In the genomic region with DNA sequence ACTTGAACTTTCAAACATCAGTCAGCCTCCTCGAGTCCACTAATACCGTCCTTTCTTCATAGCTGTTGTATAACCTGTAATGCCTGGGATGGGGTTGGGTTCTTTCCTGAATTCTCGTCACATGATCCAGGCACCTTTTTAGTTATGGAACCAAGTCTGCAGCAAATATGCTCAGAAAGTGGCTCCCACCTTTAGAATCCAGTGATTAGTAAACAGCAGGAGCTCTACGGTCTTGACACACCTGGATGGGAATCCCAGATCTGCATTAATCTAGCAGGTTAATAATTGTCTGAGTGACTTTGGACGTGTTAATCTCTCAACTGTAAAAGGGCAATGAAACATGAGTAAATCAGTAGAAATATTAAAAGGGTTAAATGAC, we compare ENCODE assay signal across 8 cellular contexts. TPM values are rescaled to one million over a fixed set of nuclear protein-coding genes. Genes with fewer than 3 reads are reported as not detected.
DNase-seq lines count a peak whose midpoint lies in the region; ATAC-seq and TF ChIP-seq lines count a peak whose summit lies in the region.

No MANE protein-coding gene starts in this region.

- no peak for ATAC-seq in HG03469 (IDR thresholded peaks at IDR 0.05; ENCODE audit: unreplicated experiment)

- H4K20me1 ChIP-seq in GM23248 (ENCODE audit: insufficient read depth) (no peaks in the 10 kb centered on the region), PC-9 (ENCODE audit: insufficient read depth) (no peaks in the 10 kb centered on the region; the same call in 1 of the 2 replicates)

- H3K4me2 ChIP-seq in GM23248 (ENCODE audit: unreplicated experiment) (peak overlapping the region; percentile 98), PC-9 (peak overlapping the region; percentile 78)

- intact Hi-C loops in PC-9 (cut with micrococcal nuclease; ENCODE audit: unreplicated experiment): loop anchor here (5.0 kb wide), 1 partner anchor 51 kb away; no protein-coding TSS in a partner anchor
- intact Hi-C loops in esophagus squamous epithelium (cut with DNase I): loop anchor here (10.0 kb wide), 1 partner anchor 73 kb away; no protein-coding TSS in a partner anchor

- no peak for TF ChIP-seq POLR2A in esophagus squamous epithelium (IDR thresholded peaks at IDR 0.05)

- POLR2A ChIA-PET in PC-9 (lab: Charles Lee; ENCODE audit: unreplicated experiment): interaction anchor here (0.6 kb wide), 1 partner anchor 10 kb away, joined by 6 read pairs; no protein-coding TSS in a partner anchor

- H3K36me3 ChIP-seq in GM23248 (ENCODE audit: low read depth): no peaks in the 10 kb centered on the region
- H3K36me3 ChIP-seq in PC-9 (ENCODE audit: low read depth): no peaks in the 10 kb centered on the region
- no peaks in the 10 kb centered on the region for H3K36me3 ChIP-seq in esophagus squamous epithelium

- CTCF ChIA-PET in PC-9 (lab: Charles Lee): no interaction called here

- peak overlapping the region; percentile 95 for H2AFZ ChIP-seq in GM23248
- H2AFZ ChIP-seq in PC-9: peak overlapping the region; percentile 80

- no peaks in the 10 kb centered on the region for H3K9me3 ChIP-seq in GM23248 (ENCODE audit: low read depth)
- H3K9me3 ChIP-seq in PC-9 (ENCODE audit: insufficient read depth, low read depth): no peaks in the 10 kb centered on the region
- no peaks in the 10 kb centered on the region for H3K9me3 ChIP-seq in esophagus squamous epithelium

- DNase-seq in GM23248: no peak
- no peak for DNase-seq in PC-9
- DNase-seq in esophagus squamous epithelium (lab: John Stamatoyannopoulos, UW): no peak
- DNase-seq in renal cortical epithelial cell (ENCODE audit: low read depth): peak; percentile 71
- DNase-seq in KBM-7: no peak
- DNase-seq in UCSD-AML1 (lab: John Stamatoyannopoulos, UW; ENCODE audit: unreplicated experiment): no peak
- no peak for DNase-seq in HPDE6-E6E7 (ENCODE audit: extremely low spot score)

- TF ChIP-seq CTCF in PC-9 (conservative IDR thresholded peaks at IDR 0.05) (no peak), esophagus squamous epithelium (IDR thresholded peaks at IDR 0.05) (no peak)

- peak overlapping the region; percentile 84 for H3K4me3 ChIP-seq in GM23248
- peak overlapping the region; percentile 60; the same call in 1 of the 2 replicates for H3K4me3 ChIP-seq in PC-9
- peak overlapping the region; percentile 75 to 94 (median 86) for H3K4me3 ChIP-seq in esophagus squamous epithelium

- H3K9me2 ChIP-seq in GM23248 (ENCODE audit: insufficient read depth) (no peaks in the 10 kb centered on the region), PC-9 (ENCODE audit: insufficient read depth) (no peaks in the 10 kb centered on the region)

- H3K4me1 ChIP-seq in GM23248 (ENCODE audit: insufficient read depth) (peaks cover 34% of the 10 kb centered on the region), PC-9 (replicated peaks; ENCODE audit: insufficient read depth) (peaks cover 32% of the 10 kb centered on the region), esophagus squamous epithelium (peaks cover 9 to 50% (median 10%) of the 10 kb centered on the region in 3 donors)

- 38 to 47% methylated on average over 5 of the region's 5 CpGs for WGBS in GM23248 (ENCODE audit: low coverage in 1 of 2, low lambda C conversion rate in 2 of 2, missing lambda C conversion rate in 2 of 2), 2 experiments
- WGBS in esophagus squamous epithelium, 2 donors: 28 to 29% methylated on average over 5 of the region's 5 CpGs

- peak overlapping the region; percentile 81 for H3K9ac ChIP-seq in GM23248

- no peaks in the 10 kb centered on the region for H3K27me3 ChIP-seq in GM23248 (replicated peaks; ENCODE audit: insufficient read depth)
- H3K27me3 ChIP-seq in PC-9 (ENCODE audit: insufficient read depth, low read depth): no peaks in the 10 kb centered on the region
- no peaks in the 10 kb centered on the region for H3K27me3 ChIP-seq in esophagus squamous epithelium

- H3K79me2 ChIP-seq in GM23248 (ENCODE audit: insufficient read depth) (peaks cover 35% of the 10 kb centered on the region), PC-9 (ENCODE audit: low read depth) (peaks cover 24% of the 10 kb centered on the region; the same call in 1 of the 2 replicates)

- H3F3A ChIP-seq in GM23248 (ENCODE audit: insufficient read depth): peaks cover 50% of the 10 kb centered on the region
- peaks cover 28% of the 10 kb centered on the region for H3F3A ChIP-seq in PC-9 (ENCODE audit: insufficient read depth, low read depth)

- H3K27ac ChIP-seq in GM23248: peak overlapping the region; percentile 74
- H3K27ac ChIP-seq in PC-9: no peak overlapping the region
- H3K27ac ChIP-seq in esophagus squamous epithelium: peak overlapping the region; percentile 86 to 97 (median 94)

- TSS peak; percentile 89 for BruUV-seq in PC-9 (replicated peaks; lab: Mats Ljungman, UMichigan)

- in situ Hi-C loops in GM23248 (cut with MboI) (no loop called here), KBM-7 (cut with MboI; ENCODE audit: low pct_unique_long_range_greater_than_20kb, low sequenced_read_pairs) (no loop called here)

RNA-seq across cellular contexts. Expression of a gene that starts 0.7 kb away (rescaled TPM):
- total RNA-seq in GM23248 (2014; rRNA removed; shearing (Covaris generic)): 37.3 and 38.5 TPM in 2 replicates
- polyA plus RNA-seq in GM23248 (2016; fragmentation: Nextera tagmentation; extraction: Ambion mirVana): 9.8 and 11.5 TPM in 2 replicates
- total RNA-seq in PC-9 (2021): 21.5 and 23.3 TPM in 2 replicates
- total RNA-seq in esophagus squamous epithelium: 10 to 100 TPM; 13.6 to 30.3 (median 15.5) TPM
- 25.0 and 59.4 TPM in 2 replicates for total RNA-seq in renal cortical epithelial cell

RNA-seq across cellular contexts. Expression of a gene that starts 22.4 kb away (rescaled TPM):
- total RNA-seq in GM23248 (2014; rRNA removed; shearing (Covaris generic)): 11.1 and 11.5 TPM in 2 replicates
- polyA plus RNA-seq in GM23248 (2016; fragmentation: Nextera tagmentation; extraction: Ambion mirVana): 13.0 and 14.5 TPM in 2 replicates
- total RNA-seq in PC-9 (2021) (12.1 and 15.4 TPM in 2 replicates), esophagus squamous epithelium (10 to 100 TPM; 15.4 to 38.6 (median 32.9) TPM), renal cortical epithelial cell (8.5 and 25.3 TPM in 2 replicates)

RNA-seq across cellular contexts. Expression of a gene that starts 48.4 kb away (rescaled TPM):
- total RNA-seq in GM23248 (2014; rRNA removed; shearing (Covaris generic)): 0.13 TPM in 1 of 2 replicates, not detected in the other
- polyA plus RNA-seq in GM23248 (2016; fragmentation: Nextera tagmentation; extraction: Ambion mirVana): 0.11 TPM in 1 of 2 replicates, not detected in the other
- not detected in 2 replicates for total RNA-seq in PC-9 (2021)
- under 1 TPM in 3 of 4 donors, not detected in 1; 0.13 to 0.76 (median 0.44) TPM for total RNA-seq in esophagus squamous epithelium
- not detected in 2 replicates for total RNA-seq in renal cortical epithelial cell
